Comparison of ENCODE assay signal across 33 cellular contexts in the genomic region with DNA sequence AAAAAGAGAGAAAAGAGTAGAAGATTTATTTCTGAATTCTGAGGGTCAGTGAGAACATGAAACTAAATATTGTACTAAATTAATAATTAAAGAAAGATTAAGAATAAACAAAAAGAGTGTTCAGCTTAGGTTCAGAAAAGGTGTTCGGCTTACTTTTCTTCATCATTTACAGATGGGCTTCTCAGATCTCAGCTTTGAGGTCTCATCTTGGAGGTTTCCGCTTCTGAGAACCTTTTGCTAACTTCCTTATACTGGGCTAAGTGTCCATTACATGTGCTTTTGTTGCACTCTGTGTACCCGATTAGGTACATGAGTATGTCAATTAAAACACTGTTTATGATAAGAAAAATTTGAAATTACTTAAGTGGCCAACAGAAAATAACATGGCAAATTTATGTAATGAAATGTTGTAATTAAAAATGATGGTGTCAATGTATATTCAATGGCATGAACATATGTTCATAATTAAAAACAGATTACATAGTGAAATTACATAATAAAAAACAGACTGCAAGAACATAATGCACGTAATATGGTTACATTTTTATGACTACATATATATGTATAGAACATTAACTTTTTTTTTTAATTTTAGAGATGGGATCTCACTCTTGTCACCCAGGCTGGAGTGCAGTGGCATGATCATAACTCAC.
"Had no signal": no experiment of that assay in that cellular context is flagged by ENCODE, and none has a peak within 500 bp of the region (broad histone marks: within the 10 kb centered on the region; RNA-seq: fewer than 3 reads in every experiment).

No MANE protein-coding gene starts in this region.

- H3K9me3 ChIP-seq: ascending aorta, breast epithelium, esophagus muscularis mucosa, gastrocnemius medialis, heart left ventricle had no signal

- ATAC-seq: activated CD4-positive, CD25-positive, alpha-beta regulatory T cell treated with anti-CD3 and anti-CD28 coated beads, Interleukin-2, amount 50 U/mL, for 24 hours; effector memory CD8-positive, alpha-beta T cell; foreskin keratinocyte; gastrocnemius medialis; heart left ventricle; T-helper 17 cell had no signal

- H3K36me3 ChIP-seq: ascending aorta, breast epithelium, cardiac muscle cell, esophagus muscularis mucosa, gastrocnemius medialis, heart left ventricle, WERI-Rb-1 had no signal

- H3K4me3 Mint-ChIP-seq: activated B cell treated with CpG ODN at 0.5 μM for 24 hours; activated naive CD4-positive, alpha-beta T cell treated with anti-CD3 and anti-CD28 coated beads for 36 hours; activated naive CD8-positive, alpha-beta T cell; activated T-helper 1 cell treated with anti-CD3 and anti-CD28 coated beads, Interleukin-12 subunit alpha, Interleukin-12 subunit beta, Interleukin-2, Interleukin-4 antibody, amounts not matched to agents 30 ng/mL and 10 ng/mL and 1 ng/mL, durations not matched to agents 14 hours and 24 hours and 36 hours; brain; effector memory CD8-positive, alpha-beta T cell; T-helper 17 cell; T-helper 2 cell treated with Interferon-gamma antibody and Interleukin-4, amounts not matched to agents 5 μg/mL and 100 μg/mL, for 36 hours had no signal

- H3K9me3 Mint-ChIP-seq: activated B cell treated with CpG ODN at 0.5 μM for 24 hours; activated naive CD4-positive, alpha-beta T cell treated with anti-CD3 and anti-CD28 coated beads for 36 hours; activated T-helper 1 cell treated with anti-CD3 and anti-CD28 coated beads, Interleukin-12 subunit alpha, Interleukin-12 subunit beta, Interleukin-2, Interleukin-4 antibody, amounts not matched to agents 30 ng/mL and 10 ng/mL and 1 ng/mL, durations not matched to agents 14 hours and 24 hours and 36 hours; activated T-helper 2 cell treated with anti-CD3 and anti-CD28 coated beads, Interferon-gamma antibody, Interleukin-2, Interleukin-4, amounts not matched to agents 10 μg/mL and 5 μg/mL and 100 μg/mL, durations not matched to agents 14 hours and 24 hours and 36 hours; brain; effector memory CD8-positive, alpha-beta T cell had no signal

- H3K36me3 Mint-ChIP-seq: brain had no signal

- H3K27me3 Mint-ChIP-seq: activated naive CD8-positive, alpha-beta T cell; effector memory CD8-positive, alpha-beta T cell; T-helper 17 cell had no signal

- H3K4me3 ChIP-seq: ascending aorta, breast epithelium, cardiac muscle cell, coronary artery, esophagus muscularis mucosa, gastrocnemius medialis, heart left ventricle had no signal

- H3K27ac Mint-ChIP-seq: activated B cell treated with CpG ODN at 0.5 μM for 24 hours; activated naive CD4-positive, alpha-beta T cell treated with anti-CD3 and anti-CD28 coated beads for 36 hours; activated naive CD8-positive, alpha-beta T cell; activated T-helper 1 cell treated with anti-CD3 and anti-CD28 coated beads, Interleukin-12 subunit alpha, Interleukin-12 subunit beta, Interleukin-2, Interleukin-4 antibody, amounts not matched to agents 30 ng/mL and 10 ng/mL and 1 ng/mL, durations not matched to agents 14 hours and 24 hours and 36 hours; activated T-helper 2 cell treated with anti-CD3 and anti-CD28 coated beads, Interferon-gamma antibody, Interleukin-2, Interleukin-4, amounts not matched to agents 10 μg/mL and 5 μg/mL and 100 μg/mL, durations not matched to agents 14 hours and 24 hours and 36 hours; brain; effector memory CD8-positive, alpha-beta T cell; T-helper 2 cell treated with Interferon-gamma antibody and Interleukin-4, amounts not matched to agents 5 μg/mL and 100 μg/mL, for 36 hours had no signal

- H3K27ac ChIP-seq: ascending aorta, breast epithelium, cardiac muscle cell, coronary artery, esophagus muscularis mucosa, foreskin keratinocyte, WERI-Rb-1 had no signal

- DNase-seq: activated B cell treated with CpG ODN at 0.5 μM for 24 hours; activated CD4-positive, alpha-beta T cell treated with anti-CD3 and anti-CD28 coated beads for 48 hours; activated CD4-positive, alpha-beta T cell treated with anti-CD3 and anti-CD28 coated beads, Interleukin-2, amount 50 U/mL, for 1 hour; activated CD4-positive, alpha-beta T cell treated with anti-CD3 and anti-CD28 coated beads, Interleukin-2, amount 50 U/mL, for 48 hours; activated CD8-positive, alpha-beta memory T cell treated with anti-CD3 and anti-CD28 coated beads, Interleukin-2, amount 50 U/mL, for 4 hours; activated effector memory CD4-positive, alpha-beta T cell treated with anti-CD3 and anti-CD28 coated beads, Interleukin-2, amount 50 U/mL, for 16 hours; activated naive CD4-positive, alpha-beta T cell treated with anti-CD3 and anti-CD28 coated beads for 36 hours; activated T-cell treated with anti-CD3 and anti-CD28 coated beads, Interleukin-2, amount 50 U/mL, for 1 hour; activated T-cell treated with anti-CD3 and anti-CD28 coated beads, Interleukin-2, amount 50 U/mL, for 48 hours; central memory CD4-positive, alpha-beta T cell; dermis blood vessel endothelial cell; effector CD4-positive, alpha-beta T cell; effector memory CD8-positive, alpha-beta T cell; erythroblast; foreskin keratinocyte; gastrocnemius medialis; glutamatergic neuron; heart left ventricle; hypothalamus; T-helper 17 cell; T1000; WERI-Rb-1 had no signal

- H3K4me1 ChIP-seq: breast epithelium, gastrocnemius medialis had no signal
